Comparison of ENCODE assay signal across 9 cellular contexts in the genomic region with DNA sequence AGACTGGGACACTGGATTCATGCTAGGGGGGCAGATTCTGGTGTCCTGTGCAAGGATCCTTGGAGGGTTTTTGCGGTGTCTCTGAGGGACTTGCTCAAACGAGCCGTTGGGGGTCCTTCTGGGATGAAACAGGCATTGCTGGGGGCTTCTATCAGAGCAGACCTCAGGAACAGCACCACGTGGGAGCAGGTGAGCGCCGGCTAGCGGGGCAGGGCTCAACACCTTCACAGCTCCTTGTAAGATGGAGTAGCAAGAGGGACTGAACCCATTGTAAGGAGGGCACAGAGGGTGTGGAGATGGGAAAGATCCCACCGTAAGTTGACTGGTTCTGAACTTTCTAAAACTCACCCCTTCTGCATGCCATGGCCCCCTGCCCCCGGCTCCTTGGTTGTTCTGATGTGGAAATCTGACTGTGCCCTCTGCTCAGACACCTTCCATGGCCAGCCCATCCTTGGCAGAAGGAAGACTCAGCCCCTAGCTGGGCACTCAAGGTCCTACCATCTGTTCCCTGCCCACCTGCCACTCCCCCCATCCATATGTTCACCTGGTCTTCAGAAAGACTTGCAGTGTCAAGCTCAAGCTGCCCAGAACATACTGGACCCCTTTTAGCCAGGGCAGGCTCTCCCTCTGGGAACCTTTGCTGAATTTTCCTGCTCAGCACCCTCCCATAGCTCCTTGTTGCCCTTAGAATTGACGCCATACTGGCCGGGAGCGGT. TPM values are rescaled to one million over a fixed set of nuclear protein-coding genes. Genes with fewer than 3 reads are reported as not detected.
DNase-seq lines count a peak whose midpoint lies in the region; ATAC-seq and TF ChIP-seq lines count a peak whose summit lies in the region.
"Had no signal": no experiment of that assay in that cellular context is flagged by ENCODE, and none has a peak within 500 bp of the region (broad histone marks: within the 10 kb centered on the region; RNA-seq: fewer than 3 reads in every experiment).

No MANE protein-coding gene starts in this region.

- no peak for TF ChIP-seq CTCF in AG09309 (IDR thresholded peaks at IDR 0.05; ENCODE audit: control insufficient read depth, insufficient read depth, low read depth, low read length, missing control alignments)

- H3K27ac ChIP-seq in caudate nucleus (ENCODE audit: low read depth, low read length): peak overlapping the region; percentile 88

- H3K9me3 Mint-ChIP-seq in IgD-negative memory B cell (no peaks in the 10 kb centered on the region), naive B cell (no peaks in the 10 kb centered on the region)

- ATAC-seq in naive B cell (ENCODE audit: low read depth in 2 of 2) (no peak), HG02852 (IDR thresholded peaks at IDR 0.05; ENCODE audit: unreplicated experiment) (no peak)

- H3K27me3 Mint-ChIP-seq in IgD-negative memory B cell: no peaks in the 10 kb centered on the region
- no peaks in the 10 kb centered on the region for H3K27me3 Mint-ChIP-seq in naive B cell

- DNase-seq in AG09309 (ENCODE audit: low read depth) (no peak), caudate nucleus (lab: John Stamatoyannopoulos, UW) (peak in 1 of 61 donors; percentile 19), naive B cell (no peak), NCI-H1930 (lab: John Stamatoyannopoulos, UW) (no peak), OCI-M2 (lab: John Stamatoyannopoulos, UW; ENCODE audit: unreplicated experiment) (no peak)
- no peak for DNase-seq in stimulated activated CD4-positive, alpha-beta T cell treated with anti-CD3 and anti-CD28 coated beads, Interleukin-15, amount 100 ng/mL, for 24 hours
- DNase-seq: activated CD4-positive, alpha-beta T cell treated with anti-CD3 and anti-CD28 coated beads, Interleukin-2, amount 50 U/mL, for 48 hours had no signal

- H3K4me3 Mint-ChIP-seq in IgD-negative memory B cell (peak overlapping the region; percentile 79 to 97 (median 94)), naive B cell (peak overlapping the region; percentile 89 to 100 (median 95))

- H3K4me3 ChIP-seq in AG09309 (ENCODE audit: control insufficient read depth, low read depth, low read length): peak overlapping the region; percentile 82

- H3K4me1 Mint-ChIP-seq in IgD-negative memory B cell: peaks cover 0 to 12% (median 11%) of the 10 kb centered on the region in 3 donors
- peaks cover 20 to 31% (median 25%) of the 10 kb centered on the region in 3 donors for H3K4me1 Mint-ChIP-seq in naive B cell

- peaks cover 3% of the 10 kb centered on the region for H3K36me3 Mint-ChIP-seq in IgD-negative memory B cell
- H3K36me3 Mint-ChIP-seq in naive B cell: no peaks in the 10 kb centered on the region

- H3K27ac Mint-ChIP-seq in IgD-negative memory B cell (peak overlapping the region in 1 of 3 donors; percentile 73), naive B cell (no peak overlapping the region)

RNA-seq across cellular contexts. Expression of a gene that starts 1.2 kb away (rescaled TPM):
- 4.5 TPM for polyA plus RNA-seq in IgD-negative memory B cell
- 1 to 10 TPM in 5 of 6 donors, not detected in 1; 1.3 to 3.1 (median 2.3) TPM for polyA plus RNA-seq in naive B cell (ENCODE audit: low read depth in 6 of 6)

RNA-seq across cellular contexts. Expression of a gene that starts 10.8 kb away (rescaled TPM):
- polyA plus RNA-seq in IgD-negative memory B cell (not detected), naive B cell (ENCODE audit: low read depth in 6 of 6) (not detected)

RNA-seq across cellular contexts. Expression of a gene that starts 23.1 kb away (rescaled TPM):
- not detected for polyA plus RNA-seq in IgD-negative memory B cell
- polyA plus RNA-seq in naive B cell (ENCODE audit: low read depth in 6 of 6): under 1 TPM in 1 of 6 donors, not detected in 5; 0.52 TPM

RNA-seq across cellular contexts. Expression of a gene that starts 39.9 kb away (rescaled TPM):
- polyA plus RNA-seq in IgD-negative memory B cell (106 TPM), naive B cell (ENCODE audit: low read depth in 6 of 6) (10 to 100 TPM; 32.3 to 79.7 (median 73.0) TPM)

RNA-seq across cellular contexts. Expression of a gene that starts 51.7 kb away (rescaled TPM):
- polyA plus RNA-seq in IgD-negative memory B cell (22.2 TPM), naive B cell (ENCODE audit: low read depth in 6 of 6) (10 to 100 TPM; 14.3 to 44.0 (median 25.0) TPM)
